In the genomic region with DNA sequence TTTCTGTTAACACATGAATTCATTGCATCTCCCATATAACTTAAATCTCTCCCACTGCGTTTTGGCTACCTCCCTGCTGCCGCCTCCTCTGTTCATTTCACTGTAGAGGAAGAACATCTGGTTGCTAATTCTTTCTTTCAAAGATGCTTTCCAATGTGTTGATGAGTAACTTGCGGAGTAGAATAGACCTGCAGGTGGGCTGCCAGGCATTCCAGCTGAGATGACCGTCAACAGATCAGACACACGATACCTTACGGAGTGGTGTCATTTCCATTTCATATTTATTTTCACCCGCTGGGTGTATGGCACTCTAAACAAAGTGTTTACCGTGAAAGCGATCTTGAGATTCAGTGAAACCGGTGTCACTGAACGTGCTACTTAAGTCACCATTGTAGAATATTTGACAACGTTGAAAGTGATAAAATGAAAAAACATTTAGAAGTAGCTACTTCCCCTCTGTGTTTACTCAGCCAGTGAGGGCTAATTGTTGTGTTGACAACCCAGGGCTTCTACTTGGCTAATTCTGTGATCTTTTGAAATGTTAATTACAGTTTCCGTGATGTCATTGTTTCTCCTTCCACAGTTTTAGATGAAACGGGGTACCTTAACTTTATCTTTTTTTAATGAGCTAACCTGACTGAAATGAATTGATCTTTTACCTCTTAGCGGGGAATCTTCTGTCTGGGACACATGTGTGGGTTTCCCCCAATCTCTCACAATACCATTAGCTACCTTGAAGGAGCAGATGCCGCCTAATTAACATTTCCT, we compare ENCODE assay signal across 8 cellular contexts.
A peak's percentile ranks its signal among the peaks of the same experiment; 100 is the strongest.
DNase-seq lines count a peak whose midpoint lies in the region; ATAC-seq and TF ChIP-seq lines count a peak whose summit lies in the region.

No MANE protein-coding gene starts in this region.

- peak overlapping the region; percentile 93 for H2BK5ac ChIP-seq in H9 (ENCODE audit: insufficient read length, low read length)

- no peak for ATAC-seq in memory B cell (ENCODE audit: low read depth)
- ATAC-seq in GM21447 (IDR thresholded peaks at IDR 0.05; ENCODE audit: unreplicated experiment), result no peak
- no peak for ATAC-seq in GM19395 (IDR thresholded peaks at IDR 0.05; ENCODE audit: unreplicated experiment)

- H2BK20ac ChIP-seq in H9 (ENCODE audit: low read depth, low read length, poor library complexity, severe bottlenecking), result peak overlapping the region; percentile 76

- H3K4me2 ChIP-seq in H9 (ENCODE audit: insufficient read depth, insufficient read length, low read length), result peak overlapping the region; percentile 64

- WGBS in H9 (ENCODE audit: extremely low coverage, insufficient read length, low lambda C conversion rate), result no CpG with 5 or more reads among the region's 16 CpGs

- peaks cover 15% of the 10 kb centered on the region; the same call in 1 of the 2 replicates for H3K27me3 ChIP-seq in H9 (ENCODE audit: insufficient read depth, low read length)

- H3K18ac ChIP-seq in H9 (ENCODE audit: insufficient read length, low read depth, low read length), result peak overlapping the region; percentile 78

- H3T11ph ChIP-seq in H9 (ENCODE audit: low read length), result peak overlapping the region; percentile 95

- no peak overlapping the region for H2AK5ac ChIP-seq in H9 (ENCODE audit: insufficient read length, low read length)

- no peak overlapping the region; the same call in 1 of the 2 replicates for H3K4ac ChIP-seq in H9 (ENCODE audit: low read depth, low read length)

- H3K4me1 Mint-ChIP-seq in H9 (peaks cover 42% of the 10 kb centered on the region in 2 experiments), memory B cell (no peaks in the 10 kb centered on the region)

- peak overlapping the region; percentile 40 to 52 for H3K4me3 Mint-ChIP-seq in H9
- H3K4me3 Mint-ChIP-seq in memory B cell, result peak overlapping the region; percentile 35

- peak overlapping the region; percentile 29 for H3K4me3 ChIP-seq in WI38 (ENCODE audit: low read depth, low read length)

- no peaks in the 10 kb centered on the region; a peak in 1 of 7 replicates for H3K36me3 Mint-ChIP-seq in H9 (ENCODE audit: insufficient read depth in 1 of 3, low read depth in 3 of 3)
- H3K36me3 Mint-ChIP-seq in memory B cell, result no peaks in the 10 kb centered on the region

- H2BK120ac ChIP-seq in H9 (ENCODE audit: low read depth, low read length, poor library complexity, severe bottlenecking), result peak overlapping the region; percentile 84

- H3K14ac ChIP-seq in H9 (ENCODE audit: insufficient read depth, low read length), result peak overlapping the region; percentile 10; the same call in 1 of the 2 replicates

- H2BK12ac ChIP-seq in H9 (ENCODE audit: insufficient read length, low read depth, low read length), result no peak overlapping the region

- peak overlapping the region; percentile 100 for H3K27ac ChIP-seq in H9 (ENCODE audit: insufficient read length, low read depth, low read length)

- no peaks in the 10 kb centered on the region for H3K79me2 ChIP-seq in H9 (ENCODE audit: insufficient read depth, low read length)

- H3K9me3 Mint-ChIP-seq in H9 (peaks cover 0 to 3% of the 10 kb centered on the region in 2 experiments; a peak in 2 of 5 replicates), memory B cell (no peaks in the 10 kb centered on the region)

- H3K4me1 ChIP-seq in H9 (ENCODE audit: insufficient read depth, low read length), result peaks cover 6% of the 10 kb centered on the region; the same call in 1 of the 2 replicates

- no peak for TF ChIP-seq CTCF in H9 (conservative IDR thresholded peaks at IDR 0.05)
- TF ChIP-seq CTCF in WI38 (IDR thresholded peaks at IDR 0.05; ENCODE audit: low read depth, low read length), result no peak

- no peaks in the 10 kb centered on the region for H3K23me2 ChIP-seq in H9 (ENCODE audit: insufficient read length, low read depth, low read length, poor library complexity, severe bottlenecking)

- DNase-seq in DMS153 treated with DMSO at 0.1 percent for 48 hours (lab: John Stamatoyannopoulos, UW; ENCODE audit: unreplicated experiment) (peak; percentile 10), H9 (peak; percentile 90), memory B cell (ENCODE audit: low spot score in 2 of 2) (no peak), NCI-H446 (lab: John Stamatoyannopoulos, UW) (no peak), Kasumi-1 (lab: John Stamatoyannopoulos, UW) (no peak)

- no peaks in the 10 kb centered on the region for H4K20me1 ChIP-seq in H9 (ENCODE audit: control insufficient read depth, insufficient read depth, insufficient read length)

- peak overlapping the region; percentile 56 for H3K9ac ChIP-seq in H9 (ENCODE audit: extremely low read depth, insufficient read length, low read length)

- H2BK15ac ChIP-seq in H9 (ENCODE audit: low read depth, low read length), result no peak overlapping the region

- no peaks in the 10 kb centered on the region for H3K9me3 ChIP-seq in H9 (ENCODE audit: control insufficient read depth, low read depth, low read length)

- H4K5ac ChIP-seq in H9 (ENCODE audit: insufficient read length, low read depth, low read length), result no peak overlapping the region

- peaks cover 15% of the 10 kb centered on the region for H3K27me3 Mint-ChIP-seq in H9 (ENCODE audit: low read depth)
- peaks cover 3% of the 10 kb centered on the region for H3K27me3 Mint-ChIP-seq in memory B cell

- H3K27ac Mint-ChIP-seq in H9 (peak overlapping the region; percentile 97 to 99 (median 97)), memory B cell (no peak overlapping the region)

- no peak overlapping the region for H3K56ac ChIP-seq in H9 (ENCODE audit: insufficient read length, low read depth, low read length)

- no peak overlapping the region for H2AFZ ChIP-seq in H9 (ENCODE audit: low read length)

- no peak overlapping the region for H4K8ac ChIP-seq in H9 (replicated peaks; ENCODE audit: insufficient read length, low read depth, low read length)

- peak overlapping the region; percentile 76 for H4K91ac ChIP-seq in H9 (ENCODE audit: insufficient read length, low read depth, low read length)

- no peaks in the 10 kb centered on the region for H3K79me1 ChIP-seq in H9 (ENCODE audit: insufficient read depth, low read depth, low read length, poor library complexity, severe bottlenecking)

- H3K23ac ChIP-seq in H9 (ENCODE audit: insufficient read length, low read depth, low read length), result no peak overlapping the region

Comparison
In these comparisons a context has a peak if more than half of its experiments do, and no peak if none do; other contexts are left out.
1. DNase-seq: peak in DMS153 treated with DMSO at 0.1 percent for 48 hours (single experiment) and H9 (single experiment); none in memory B cell (0 of 2), NCI-H446 (0 of 2) and Kasumi-1 (0 of 2).